Comparison of ENCODE assay signal across 12 cellular contexts in genomic region chr7:81209059-81209458, GRCh38.
"Had no signal": no experiment of that assay in that cellular context is flagged by ENCODE, and none has a peak within 500 bp of the region (broad histone marks: within the 10 kb centered on the region; RNA-seq: fewer than 3 reads in every experiment).

No MANE protein-coding gene starts in this region.

- H3K9me3 ChIP-seq: esophagus muscularis mucosa had no signal

- H3K36me3 ChIP-seq: brain microvascular endothelial cell, esophagus muscularis mucosa had no signal

- ATAC-seq: foreskin keratinocyte, left lobe of liver had no signal

- H3K4me1 Mint-ChIP-seq: memory B cell, nephron progenitor cell had no signal

- H3K9me3 Mint-ChIP-seq: activated T-helper 2 cell treated with anti-CD3 and anti-CD28 coated beads, Interferon-gamma antibody, Interleukin-2, Interleukin-4, amounts not matched to agents 10 μg/mL and 5 μg/mL and 100 μg/mL, durations not matched to agents 14 hours and 24 hours and 36 hours; nephron progenitor cell had no signal

- H3K4me3 Mint-ChIP-seq: memory B cell, nephron progenitor cell had no signal

- H3K4me1 ChIP-seq: foreskin keratinocyte had no signal

- H3K27ac Mint-ChIP-seq: activated T-helper 2 cell treated with anti-CD3 and anti-CD28 coated beads, Interferon-gamma antibody, Interleukin-2, Interleukin-4, amounts not matched to agents 10 μg/mL and 5 μg/mL and 100 μg/mL, durations not matched to agents 14 hours and 24 hours and 36 hours; memory B cell; nephron progenitor cell had no signal

- H3K27me3 ChIP-seq: brain microvascular endothelial cell, esophagus muscularis mucosa, foreskin keratinocyte had no signal

- H3K4me3 ChIP-seq: esophagus muscularis mucosa had no signal

- DNase-seq: activated CD4-positive, alpha-beta T cell treated with anti-CD3 and anti-CD28 coated beads, Interleukin-2, amount 50 U/mL, for 1 hour; activated naive CD4-positive, alpha-beta T cell treated with anti-CD3 and anti-CD28 coated beads, Interleukin-2, amount 50 U/mL, for 16 hours; amniotic stem cell; brain microvascular endothelial cell; cerebellar nuclear complex; foreskin keratinocyte; nephron progenitor cell; stimulated activated CD4-positive, alpha-beta T cell treated with anti-CD3 and anti-CD28 coated beads, Interleukin-4, amount 100 ng/mL, for 4 hours had no signal

- H3K27me3 Mint-ChIP-seq: memory B cell had no signal

- H3K27ac ChIP-seq: brain microvascular endothelial cell, esophagus muscularis mucosa, foreskin keratinocyte had no signal
